In genomic region chr1:59693431-59693830, GRCh38 we compare ENCODE assay signal across 25 cellular contexts.
DNase-seq lines count a peak whose midpoint lies in the region; ATAC-seq and TF ChIP-seq lines count a peak whose summit lies in the region.
"Had no signal": no experiment of that assay in that cellular context is flagged by ENCODE, and none has a peak within 500 bp of the region (broad histone marks: within the 10 kb centered on the region; RNA-seq: fewer than 3 reads in every experiment).

No MANE protein-coding gene starts in this region.

- H3K4me1 ChIP-seq in upper lobe of right lung: peaks cover 32% of the 10 kb centered on the region
- H3K4me1 ChIP-seq: tibial artery had no signal

- H3K4me3 Mint-ChIP-seq in naive B cell: peak overlapping the region in 2 of 8 donors; percentile 4 to 10
- H3K4me3 Mint-ChIP-seq: activated CD8-positive, alpha-beta T cell treated with anti-CD3 and anti-CD28 coated beads for 36 hours had no signal

- H3K4me1 Mint-ChIP-seq in naive B cell: peaks cover 28 to 40% (median 38%) of the 10 kb centered on the region in 3 donors

- H3K4me3 ChIP-seq in upper lobe of right lung: no peak overlapping the region
- H3K4me3 ChIP-seq: body of pancreas, heart left ventricle, stomach, tibial artery had no signal

- peaks cover 0 to 6% (median 0%) of the 10 kb centered on the region in 7 donors for H3K9me3 Mint-ChIP-seq in naive B cell
- H3K9me3 Mint-ChIP-seq: activated CD8-positive, alpha-beta T cell treated with anti-CD3 and anti-CD28 coated beads for 36 hours; CD8-positive, alpha-beta memory T cell had no signal

- no peaks in the 10 kb centered on the region for H3K9me3 ChIP-seq in upper lobe of right lung
- H3K9me3 ChIP-seq: body of pancreas, heart left ventricle, SK-N-SH, stomach, tibial artery had no signal

- no peaks in the 10 kb centered on the region for H3K27me3 ChIP-seq in upper lobe of right lung
- H3K27me3 ChIP-seq: body of pancreas, heart left ventricle, stomach, tibial artery had no signal

- H3K27ac ChIP-seq in upper lobe of right lung: no peak overlapping the region
- H3K27ac ChIP-seq: 22Rv1, body of pancreas, RWPE1, stomach, tibial artery had no signal

- ATAC-seq in naive B cell (ENCODE audit: low read depth in 2 of 2) (no peak), upper lobe of right lung (peak; percentile 23), GM21529 (IDR thresholded peaks at IDR 0.05; ENCODE audit: unreplicated experiment) (no peak)
- ATAC-seq: activated CD4-positive, CD25-positive, alpha-beta regulatory T cell treated with anti-CD3 and anti-CD28 coated beads, Interleukin-2, amount 50 U/mL, for 24 hours; activated CD8-positive, alpha-beta T cell treated with anti-CD3 and anti-CD28 coated beads for 36 hours; body of pancreas had no signal

- no peaks in the 10 kb centered on the region for H3K27me3 Mint-ChIP-seq in naive B cell
- H3K27me3 Mint-ChIP-seq: activated CD8-positive, alpha-beta T cell treated with anti-CD3 and anti-CD28 coated beads for 36 hours; CD8-positive, alpha-beta memory T cell had no signal

- DNase-seq in NOMO-1 treated with DMSO at 0.1 percent for 48 hours (lab: John Stamatoyannopoulos, UW; ENCODE audit: unreplicated experiment) (peak; percentile 35), NOMO-1 treated with dmso at 0.1 percent for 144 hours (lab: John Stamatoyannopoulos, UW; ENCODE audit: unreplicated experiment) (no peak), SKM-1 (lab: John Stamatoyannopoulos, UW; ENCODE audit: unreplicated experiment) (peak; percentile 64), naive B cell (no peak), upper lobe of right lung (no peak), globus pallidus (ENCODE audit: low spot score) (no peak), cardiac septum (ENCODE audit: low spot score) (no peak)
- DNase-seq: activated CD8-positive, alpha-beta T cell treated with anti-CD3 and anti-CD28 coated beads for 36 hours; activated gamma-delta T cell treated with Interleukin-2 at 50 U/mL for 16 hours; body of pancreas; CD8-positive, alpha-beta memory T cell; heart left ventricle; mammary epithelial cell; NCI-H1092 treated with DMSO at 0.1 percent for 48 hours; NCI-H1930; NCI-H526 treated with DMSO at 0.1 percent for 48 hours; occipital lobe; retina; SK-N-SH; stomach; tibial artery had no signal

- peaks cover 5 to 7% of the 10 kb centered on the region in 2 donors for H3K36me3 Mint-ChIP-seq in naive B cell

- peak overlapping the region in 4 of 6 donors; percentile 85 to 95 (median 91) for H3K27ac Mint-ChIP-seq in naive B cell
- H3K27ac Mint-ChIP-seq: activated CD8-positive, alpha-beta T cell treated with anti-CD3 and anti-CD28 coated beads for 36 hours; CD8-positive, alpha-beta memory T cell had no signal

- intact Hi-C loops in upper lobe of right lung (cut with DNase I): no loop called here
- intact Hi-C loops in cardiac septum (cut with DNase I): loop anchor here (5.0 to 10.0 kb wide), 2 partner anchors 396 to 619 kb away; partner anchors contain the start of gene FGGY

- H3K36me3 ChIP-seq in upper lobe of right lung: no peaks in the 10 kb centered on the region
- H3K36me3 ChIP-seq: heart left ventricle, stomach, tibial artery had no signal

- TF ChIP-seq CTCF in upper lobe of right lung (IDR thresholded peaks at IDR 0.05): no peak

Comparison
In these comparisons a context has a peak if more than half of its experiments do, and no peak if none do; other contexts are left out.
1. DNase-seq: peak in NOMO-1 treated with DMSO at 0.1 percent for 48 hours (single experiment) and SKM-1 (single experiment); none in NOMO-1 treated with dmso at 0.1 percent for 144 hours (single experiment), naive B cell (single experiment), upper lobe of right lung (single experiment), globus pallidus (single experiment) and cardiac septum (single experiment).